ENCODE assay signal across 23 cellular contexts in the genomic region with DNA sequence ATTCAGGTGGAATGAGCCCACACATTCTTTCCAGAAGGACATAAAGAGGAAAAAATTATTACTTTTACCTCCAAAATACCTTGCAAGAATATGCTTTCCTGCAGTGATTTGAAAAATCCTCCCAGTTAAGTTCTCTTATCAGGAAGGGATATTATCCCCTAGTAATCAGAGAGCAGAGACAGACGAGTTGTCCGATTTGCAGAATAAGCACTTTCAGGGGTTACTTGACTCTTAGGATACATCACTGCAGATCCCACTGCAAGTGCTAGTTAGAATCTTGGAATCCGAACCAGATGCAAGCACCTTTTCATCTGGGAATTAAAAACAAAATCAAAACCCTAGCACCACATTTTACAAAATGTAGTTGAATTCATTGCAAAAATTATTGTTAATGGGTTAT. TPM values are rescaled to one million over a fixed set of nuclear protein-coding genes. Genes with fewer than 3 reads are reported as not detected.
"Had no signal": no experiment of that assay in that cellular context is flagged by ENCODE, and none has a peak within 500 bp of the region (broad histone marks: within the 10 kb centered on the region; RNA-seq: fewer than 3 reads in every experiment).

No MANE protein-coding gene starts in this region.

- H3K27ac Mint-ChIP-seq: activated CD4-positive, alpha-beta memory T cell treated with anti-CD3 and anti-CD28 coated beads, Interleukin-2, amount 10 ng/mL, durations not matched to agents 7 days and 5 days; activated CD4-positive, alpha-beta T cell treated with anti-CD3 and anti-CD28 coated beads, Interleukin-2, amount 10 ng/mL, durations not matched to agents 24 days and 14 days; activated naive CD4-positive, alpha-beta T cell treated with anti-CD3 and anti-CD28 coated beads, Interleukin-2, amount 10 ng/mL, durations not matched to agents 7 days and 5 days; naive thymus-derived CD4-positive, alpha-beta T cell; stimulated activated effector memory CD8-positive, alpha-beta T cell treated with anti-CD3 and anti-CD28 coated beads, Interleukin-12 subunit alpha, Interleukin-12 subunit beta, amount 100 ng/mL, for 72 hours; stimulated activated naive CD8-positive, alpha-beta T cell treated with anti-CD3 and anti-CD28 coated beads, Interleukin-15, amount 100 ng/mL, for 72 hours had no signal

- H3K4me1 Mint-ChIP-seq: activated CD4-positive, alpha-beta memory T cell treated with anti-CD3 and anti-CD28 coated beads, Interleukin-2, amount 10 ng/mL, durations not matched to agents 7 days and 5 days; activated CD4-positive, alpha-beta T cell treated with anti-CD3 and anti-CD28 coated beads, Interleukin-2, amount 10 ng/mL, durations not matched to agents 24 days and 14 days; activated naive CD4-positive, alpha-beta T cell treated with anti-CD3 and anti-CD28 coated beads, Interleukin-2, amount 10 ng/mL, durations not matched to agents 7 days and 5 days; naive thymus-derived CD4-positive, alpha-beta T cell; stimulated activated effector memory CD8-positive, alpha-beta T cell treated with anti-CD3 and anti-CD28 coated beads, Interleukin-12 subunit alpha, Interleukin-12 subunit beta, amount 100 ng/mL, for 72 hours; stimulated activated naive CD8-positive, alpha-beta T cell treated with anti-CD3 and anti-CD28 coated beads, Interleukin-15, amount 100 ng/mL, for 72 hours had no signal

- H3K9me3 Mint-ChIP-seq: activated CD4-positive, alpha-beta memory T cell treated with anti-CD3 and anti-CD28 coated beads, Interleukin-2, amount 10 ng/mL, durations not matched to agents 7 days and 5 days; activated CD4-positive, alpha-beta T cell treated with anti-CD3 and anti-CD28 coated beads, Interleukin-2, amount 10 ng/mL, durations not matched to agents 24 days and 14 days; activated naive CD4-positive, alpha-beta T cell treated with anti-CD3 and anti-CD28 coated beads, Interleukin-2, amount 10 ng/mL, durations not matched to agents 7 days and 5 days; naive thymus-derived CD4-positive, alpha-beta T cell; stimulated activated effector memory CD8-positive, alpha-beta T cell treated with anti-CD3 and anti-CD28 coated beads, Interleukin-12 subunit alpha, Interleukin-12 subunit beta, amount 100 ng/mL, for 72 hours; stimulated activated naive CD8-positive, alpha-beta T cell treated with anti-CD3 and anti-CD28 coated beads, Interleukin-15, amount 100 ng/mL, for 72 hours had no signal

- H3K36me3 ChIP-seq: ovary, suprapubic skin, vagina had no signal

- ATAC-seq: activated CD4-positive, CD25-positive, alpha-beta regulatory T cell treated with anti-CD3 and anti-CD28 coated beads, Interleukin-2, amount 50 U/mL, for 24 hours; body of pancreas; naive thymus-derived CD4-positive, alpha-beta T cell; psoas muscle; stimulated activated effector memory CD8-positive, alpha-beta T cell treated with anti-CD3 and anti-CD28 coated beads, Interleukin-12 subunit alpha, Interleukin-12 subunit beta, amount 100 ng/mL, for 72 hours; stimulated activated naive CD8-positive, alpha-beta T cell treated with anti-CD3 and anti-CD28 coated beads, Interleukin-15, amount 100 ng/mL, for 72 hours had no signal

- H3K4me3 ChIP-seq: body of pancreas, ovary, psoas muscle, skin epidermis, suprapubic skin, vagina had no signal

- H3K4me3 Mint-ChIP-seq: activated CD4-positive, alpha-beta memory T cell treated with anti-CD3 and anti-CD28 coated beads, Interleukin-2, amount 10 ng/mL, durations not matched to agents 7 days and 5 days; activated CD4-positive, alpha-beta T cell treated with anti-CD3 and anti-CD28 coated beads, Interleukin-2, amount 10 ng/mL, durations not matched to agents 24 days and 14 days; activated naive CD4-positive, alpha-beta T cell treated with anti-CD3 and anti-CD28 coated beads, Interleukin-2, amount 10 ng/mL, durations not matched to agents 7 days and 5 days; naive thymus-derived CD4-positive, alpha-beta T cell; stimulated activated effector memory CD8-positive, alpha-beta T cell treated with anti-CD3 and anti-CD28 coated beads, Interleukin-12 subunit alpha, Interleukin-12 subunit beta, amount 100 ng/mL, for 72 hours; stimulated activated naive CD8-positive, alpha-beta T cell treated with anti-CD3 and anti-CD28 coated beads, Interleukin-15, amount 100 ng/mL, for 72 hours had no signal

- H3K4me1 ChIP-seq: body of pancreas, suprapubic skin, vagina had no signal

- H3K27ac ChIP-seq: body of pancreas, ovary, skin epidermis, suprapubic skin, vagina had no signal

- H3K36me3 Mint-ChIP-seq: activated naive CD4-positive, alpha-beta T cell treated with anti-CD3 and anti-CD28 coated beads, Interleukin-2, amount 10 ng/mL, durations not matched to agents 7 days and 5 days; naive thymus-derived CD4-positive, alpha-beta T cell; stimulated activated effector memory CD8-positive, alpha-beta T cell treated with anti-CD3 and anti-CD28 coated beads, Interleukin-12 subunit alpha, Interleukin-12 subunit beta, amount 100 ng/mL, for 72 hours had no signal

- DNase-seq: activated CD4-positive, alpha-beta memory T cell treated with anti-CD3 and anti-CD28 coated beads, Interleukin-2, amount 10 ng/mL, durations not matched to agents 7 days and 5 days; activated CD4-positive, alpha-beta T cell treated with anti-CD3 and anti-CD28 coated beads, Interleukin-2, amount 10 ng/mL, durations not matched to agents 24 days and 14 days; activated effector memory CD4-positive, alpha-beta T cell treated with anti-CD3 and anti-CD28 coated beads, Interleukin-2, amount 50 U/mL, for 16 hours; activated naive CD4-positive, alpha-beta T cell treated with anti-CD3 and anti-CD28 coated beads, Interleukin-2, amount 10 ng/mL, durations not matched to agents 7 days and 5 days; amygdala; caudate nucleus; effector memory CD4-positive, alpha-beta T cell; islet precursor cell; left cardiac atrium; mesendoderm; naive thymus-derived CD4-positive, alpha-beta T cell; stimulated activated CD4-positive, alpha-beta T cell treated with anti-CD3 and anti-CD28 coated beads, Interleukin-2, amount 100 ng/mL, for 24 hours; stimulated activated naive CD8-positive, alpha-beta T cell treated with anti-CD3 and anti-CD28 coated beads, Interleukin-15, amount 100 ng/mL, for 72 hours; trophoblast cell had no signal

- H3K9me3 ChIP-seq: body of pancreas, ovary, psoas muscle, suprapubic skin, vagina had no signal

- H3K27me3 ChIP-seq: body of pancreas, ovary, vagina had no signal

RNA-seq across cellular contexts. Expression of a gene that starts 33.6 kb away (rescaled TPM):
- total RNA-seq: activated CD4-positive, alpha-beta memory T cell treated with anti-CD3 and anti-CD28 coated beads, Interleukin-2, amount 10 ng/mL, durations not matched to agents 7 days and 5 days; naive thymus-derived CD4-positive, alpha-beta T cell; T-helper 2 cell treated with Interferon-gamma antibody and Interleukin-4, amounts not matched to agents 100 ng/mL and 5 ng/mL, for 36 hours had no signal
- polyA plus RNA-seq: naive thymus-derived CD4-positive, alpha-beta T cell had no signal

RNA-seq across cellular contexts. Expression of a gene that starts 45.3 kb away (rescaled TPM):
- total RNA-seq: activated CD4-positive, alpha-beta memory T cell treated with anti-CD3 and anti-CD28 coated beads, Interleukin-2, amount 10 ng/mL, durations not matched to agents 7 days and 5 days; activated CD4-positive, alpha-beta T cell treated with anti-CD3 and anti-CD28 coated beads, Interleukin-2, amount 10 ng/mL, durations not matched to agents 24 days and 14 days; naive thymus-derived CD4-positive, alpha-beta T cell; T-helper 2 cell treated with Interferon-gamma antibody and Interleukin-4, amounts not matched to agents 100 ng/mL and 5 ng/mL, for 36 hours had no signal
- polyA plus RNA-seq: naive thymus-derived CD4-positive, alpha-beta T cell had no signal
